8 cellular contexts compared by ENCODE assay signal in the genomic region with DNA sequence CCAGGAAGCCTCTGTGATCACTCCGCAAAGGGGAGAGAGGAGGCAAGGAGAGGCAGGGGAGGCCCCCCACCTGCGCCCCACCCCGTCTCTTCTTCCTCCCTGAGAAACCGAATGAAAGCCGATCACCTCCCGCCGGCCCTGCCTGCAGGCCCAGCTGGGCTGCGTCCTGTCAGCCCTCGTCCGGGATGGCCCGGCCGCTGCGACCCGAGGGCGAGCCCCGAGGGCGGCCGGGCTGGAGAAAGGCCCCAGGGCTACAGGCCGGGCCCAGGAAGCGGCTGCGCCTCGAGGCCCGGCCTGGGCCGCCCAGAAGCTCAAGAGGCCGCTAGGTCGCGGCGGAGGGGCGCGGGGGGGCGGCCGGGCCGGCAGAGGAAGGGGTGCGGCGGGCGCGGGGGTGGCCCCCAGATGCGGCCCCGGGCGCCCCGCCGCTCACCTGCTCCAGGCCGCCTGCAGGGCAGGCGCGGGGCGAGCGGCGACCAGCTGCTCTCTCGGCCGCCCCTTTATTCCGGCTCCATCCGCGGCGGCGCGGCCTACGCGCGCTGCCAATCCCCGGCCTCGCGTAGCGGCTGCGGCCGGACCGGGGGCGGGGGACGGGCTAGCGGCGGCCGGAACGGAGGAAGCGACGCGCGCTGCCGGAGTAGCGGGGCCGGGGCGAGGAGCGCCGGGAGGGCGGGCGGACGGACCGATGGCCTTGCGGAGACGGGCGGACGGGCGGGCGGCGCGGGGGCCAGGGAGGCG. TPM values are rescaled to one million over a fixed set of nuclear protein-coding genes. Genes with fewer than 3 reads are reported as not detected.
DNase-seq lines count a peak whose midpoint lies in the region; ATAC-seq and TF ChIP-seq lines count a peak whose summit lies in the region.

A gene (minus strand): TSS at position 702 of the 735 bp plus-strand sequence. CDS start 2,407 bp downstream, outside the sequence.

- intact Hi-C loops in dendritic cell treated with granulocyte-macrophage colony-stimulating factor and Interleukin-4, amounts not matched to agents 40 ng/mL and 50 ng/mL, for 4 days (cut with micrococcal nuclease) = loop anchor here (2.0 to 5.0 kb wide), 3 partner anchors 198 to 263 kb away; a partner anchor contains a TSS

- H3K27me3 Mint-ChIP-seq in dendritic cell treated with granulocyte-macrophage colony-stimulating factor and Interleukin-4, amounts not matched to agents 40 ng/mL and 50 ng/mL, for 4 days = no peaks in the 10 kb centered on the region

- POLR2A ChIA-PET in RWPE1 (lab: Yijun Ruan, JAX; ENCODE audit: low non-redundant PET) = no interaction called here

- peaks cover 70% of the 10 kb centered on the region for H3K36me3 Mint-ChIP-seq in dendritic cell treated with granulocyte-macrophage colony-stimulating factor and Interleukin-4, amounts not matched to agents 40 ng/mL and 50 ng/mL, for 4 days (ENCODE audit: low read depth)

- TF ChIP-seq CTCF in RWPE1 (conservative IDR thresholded peaks at IDR 0.05; ENCODE audit: low read depth) = no peak

- peak within 1 kb of the TSS; percentile 86 for H3K27ac ChIP-seq in RWPE1

- peak; percentile 32 for DNase-seq in SKM-1 treated with dmso at 0.1 percent for 144 hours (lab: John Stamatoyannopoulos, UW; ENCODE audit: unreplicated experiment)
- DNase-seq in SKM-1 (lab: John Stamatoyannopoulos, UW; ENCODE audit: unreplicated experiment) = no peak
- DNase-seq in RWPE1 (ENCODE audit: low spot score) = no peak
- DNase-seq in midbrain (lab: John Stamatoyannopoulos, UW) = peak; percentile 34
- DNase-seq in ureter (ENCODE audit: low spot score) = no peak
- DNase-seq in DMS79 treated with DMSO at 0.1 percent for 48 hours (lab: John Stamatoyannopoulos, UW) = no peak

- no peaks in the 10 kb centered on the region for H3K9me3 Mint-ChIP-seq in dendritic cell treated with granulocyte-macrophage colony-stimulating factor and Interleukin-4, amounts not matched to agents 40 ng/mL and 50 ng/mL, for 4 days

- H3K27ac Mint-ChIP-seq in dendritic cell treated with granulocyte-macrophage colony-stimulating factor and Interleukin-4, amounts not matched to agents 40 ng/mL and 50 ng/mL, for 4 days = peak within 1 kb of the TSS; percentile 94

- ATAC-seq in HG02759 (IDR thresholded peaks at IDR 0.05; ENCODE audit: unreplicated experiment) = peak; percentile 20

- H3K4me1 Mint-ChIP-seq in dendritic cell treated with granulocyte-macrophage colony-stimulating factor and Interleukin-4, amounts not matched to agents 40 ng/mL and 50 ng/mL, for 4 days (ENCODE audit: low read depth) = peaks cover 77% of the 10 kb centered on the region

- CTCF ChIA-PET in RWPE1 (lab: Yijun Ruan, JAX) = interaction anchor here (0.8 to 4.0 kb wide), 4 partner anchors 16 to 101 kb away, joined by 3 to 36 read pairs (median 12); no protein-coding TSS in a partner anchor

- peak within 1 kb of the TSS; percentile 97 for H3K4me3 Mint-ChIP-seq in dendritic cell treated with granulocyte-macrophage colony-stimulating factor and Interleukin-4, amounts not matched to agents 40 ng/mL and 50 ng/mL, for 4 days

RNA-seq across cellular contexts. Expression of the gene that starts here (rescaled TPM):
- 24.7 TPM for total RNA-seq in ureter

Comparison
In these comparisons a context has a peak if more than half of its experiments do, and no peak if none do; other contexts are left out.
1. DNase-seq: peak in SKM-1 treated with dmso at 0.1 percent for 144 hours (single experiment) and midbrain (single experiment); none in SKM-1 (single experiment), RWPE1 (single experiment), ureter (single experiment) and DMS79 treated with DMSO at 0.1 percent for 48 hours (single experiment).